In genomic region chr4:109574931-109575804, GRCh38 we compare ENCODE assay signal across 10 cellular contexts. TPM values are rescaled to one million over a fixed set of nuclear protein-coding genes. Genes with fewer than 3 reads are reported as not detected.
A peak's percentile ranks its signal among the peaks of the same experiment; 100 is the strongest.
DNase-seq lines count a peak whose midpoint lies in the region; ATAC-seq and FAIRE-seq lines count a peak whose summit lies in the region.
"Had no signal": no experiment of that assay in that cellular context is flagged by ENCODE, and none has a peak within 500 bp of the region (broad histone marks: within the 10 kb centered on the region; RNA-seq: fewer than 3 reads in every experiment).

No MANE protein-coding gene starts in this region.

- H3K4me3 Mint-ChIP-seq in activated naive CD4-positive, alpha-beta T cell treated with anti-CD3 and anti-CD28 coated beads, Interleukin-2, amount 10 ng/mL, durations not matched to agents 7 days and 5 days = no peak overlapping the region
- H3K4me3 Mint-ChIP-seq in activated T-helper 17 cell treated with anti-CD3 and anti-CD28 coated beads, Interleukin-2, amount 50 U/mL, for 72 hours = peak overlapping the region; percentile 64
- peak overlapping the region; percentile 24 for H3K4me3 Mint-ChIP-seq in stimulated activated naive CD8-positive, alpha-beta T cell treated with anti-CD3 and anti-CD28 coated beads, Interleukin-15, Interleukin-2, amounts not matched to agents 100 ng/mL and 50 ng/mL, for 24 hours

- peaks cover 10 to 43% of the 10 kb centered on the region in 2 donors for H3K36me3 Mint-ChIP-seq in activated naive CD4-positive, alpha-beta T cell treated with anti-CD3 and anti-CD28 coated beads, Interleukin-2, amount 50 U/mL, for 72 hours
- peaks cover 43% of the 10 kb centered on the region for H3K36me3 Mint-ChIP-seq in activated naive CD4-positive, alpha-beta T cell treated with anti-CD3 and anti-CD28 coated beads, Interleukin-2, amount 10 ng/mL, durations not matched to agents 7 days and 5 days
- peaks cover 14% of the 10 kb centered on the region for H3K36me3 Mint-ChIP-seq in activated T-helper 17 cell treated with anti-CD3 and anti-CD28 coated beads, Interleukin-2, amount 50 U/mL, for 72 hours (ENCODE audit: low read depth)
- peaks cover 46% of the 10 kb centered on the region for H3K36me3 Mint-ChIP-seq in stimulated activated naive CD8-positive, alpha-beta T cell treated with anti-CD3 and anti-CD28 coated beads, Interleukin-15, Interleukin-2, amounts not matched to agents 100 ng/mL and 50 ng/mL, for 24 hours (ENCODE audit: low read depth)

- H3K9me3 Mint-ChIP-seq in activated naive CD4-positive, alpha-beta T cell treated with anti-CD3 and anti-CD28 coated beads, Interleukin-2, amount 50 U/mL, for 72 hours = peaks cover 0 to 5% of the 10 kb centered on the region in 2 donors
- peaks cover 6% of the 10 kb centered on the region for H3K9me3 Mint-ChIP-seq in activated naive CD4-positive, alpha-beta T cell treated with anti-CD3 and anti-CD28 coated beads, Interleukin-2, amount 10 ng/mL, durations not matched to agents 7 days and 5 days
- peaks cover 4% of the 10 kb centered on the region for H3K9me3 Mint-ChIP-seq in activated T-helper 17 cell treated with anti-CD3 and anti-CD28 coated beads, Interleukin-2, amount 50 U/mL, for 72 hours
- H3K9me3 Mint-ChIP-seq in stimulated activated naive CD8-positive, alpha-beta T cell treated with anti-CD3 and anti-CD28 coated beads, Interleukin-15, Interleukin-2, amounts not matched to agents 100 ng/mL and 50 ng/mL, for 24 hours = peaks cover 4% of the 10 kb centered on the region

- peak; percentile 54 to 63 for ATAC-seq in activated naive CD4-positive, alpha-beta T cell treated with anti-CD3 and anti-CD28 coated beads, Interleukin-2, amount 50 U/mL, for 72 hours
- ATAC-seq in activated T-helper 17 cell treated with anti-CD3 and anti-CD28 coated beads, Interleukin-2, amount 50 U/mL, for 72 hours (replicated peaks) = peak; percentile 71
- ATAC-seq in sciatic nerve = no peak

- H3K27me3 Mint-ChIP-seq in activated naive CD4-positive, alpha-beta T cell treated with anti-CD3 and anti-CD28 coated beads, Interleukin-2, amount 10 ng/mL, durations not matched to agents 7 days and 5 days = no peaks in the 10 kb centered on the region
- H3K27me3 Mint-ChIP-seq in activated T-helper 17 cell treated with anti-CD3 and anti-CD28 coated beads, Interleukin-2, amount 50 U/mL, for 72 hours = no peaks in the 10 kb centered on the region
- H3K27me3 Mint-ChIP-seq in stimulated activated naive CD8-positive, alpha-beta T cell treated with anti-CD3 and anti-CD28 coated beads, Interleukin-15, Interleukin-2, amounts not matched to agents 100 ng/mL and 50 ng/mL, for 24 hours = no peaks in the 10 kb centered on the region
- H3K27me3 Mint-ChIP-seq: naive B cell had no signal

- H3K4me1 Mint-ChIP-seq in activated naive CD4-positive, alpha-beta T cell treated with anti-CD3 and anti-CD28 coated beads, Interleukin-2, amount 10 ng/mL, durations not matched to agents 7 days and 5 days = peaks cover 44% of the 10 kb centered on the region
- peaks cover 46% of the 10 kb centered on the region for H3K4me1 Mint-ChIP-seq in activated T-helper 17 cell treated with anti-CD3 and anti-CD28 coated beads, Interleukin-2, amount 50 U/mL, for 72 hours
- peaks cover 70% of the 10 kb centered on the region for H3K4me1 Mint-ChIP-seq in stimulated activated naive CD8-positive, alpha-beta T cell treated with anti-CD3 and anti-CD28 coated beads, Interleukin-15, Interleukin-2, amounts not matched to agents 100 ng/mL and 50 ng/mL, for 24 hours (ENCODE audit: low read depth)

- intact Hi-C loops in sciatic nerve (cut with DNase I) = no loop called here

- peak overlapping the region; percentile 24 to 58 for H3K27ac Mint-ChIP-seq in activated naive CD4-positive, alpha-beta T cell treated with anti-CD3 and anti-CD28 coated beads, Interleukin-2, amount 50 U/mL, for 72 hours
- no peak overlapping the region for H3K27ac Mint-ChIP-seq in activated naive CD4-positive, alpha-beta T cell treated with anti-CD3 and anti-CD28 coated beads, Interleukin-2, amount 10 ng/mL, durations not matched to agents 7 days and 5 days
- peak overlapping the region; percentile 36 for H3K27ac Mint-ChIP-seq in activated T-helper 17 cell treated with anti-CD3 and anti-CD28 coated beads, Interleukin-2, amount 50 U/mL, for 72 hours
- H3K27ac Mint-ChIP-seq in stimulated activated naive CD8-positive, alpha-beta T cell treated with anti-CD3 and anti-CD28 coated beads, Interleukin-15, Interleukin-2, amounts not matched to agents 100 ng/mL and 50 ng/mL, for 24 hours = peak overlapping the region; percentile 29

- CTCF ChIA-PET in activated naive CD4-positive, alpha-beta T cell treated with anti-CD3 and anti-CD28 coated beads, Interleukin-2, amount 10 ng/mL, durations not matched to agents 7 days and 5 days (lab: Charles Lee) = interaction anchor here (1.8 to 1.9 kb wide), 2 partner anchors 9 to 143 kb away, joined by 5 to 14 read pairs; no protein-coding TSS in a partner anchor

- no peak for DNase-seq in activated naive CD4-positive, alpha-beta T cell treated with anti-CD3 and anti-CD28 coated beads, Interleukin-2, amount 50 U/mL, for 72 hours (ENCODE audit: low spot score in 2 of 2)
- DNase-seq in activated naive CD4-positive, alpha-beta T cell treated with anti-CD3 and anti-CD28 coated beads, Interleukin-2, amount 10 ng/mL, durations not matched to agents 7 days and 5 days = no peak
- DNase-seq in HTR-8/SVneo (ENCODE audit: insufficient read length, low spot score) (no peak), NOMO-1 (lab: John Stamatoyannopoulos, UW; ENCODE audit: unreplicated experiment in 2 of 2) (no peak), sciatic nerve (ENCODE audit: low spot score) (no peak)
- DNase-seq: brain microvascular endothelial cell, naive B cell, thyroid gland had no signal

- FAIRE-seq in HTR-8/SVneo (lab: Jason Lieb, UNC) = peak; percentile 31

RNA-seq across cellular contexts. Expression of gene MCUB, which starts 15.1 kb away (rescaled TPM):
- total RNA-seq in activated naive CD4-positive, alpha-beta T cell treated with anti-CD3 and anti-CD28 coated beads, Interleukin-2, amount 50 U/mL, for 72 hours = 10 to 100 TPM; 63.9 to 69.9 TPM
- total RNA-seq in activated T-helper 17 cell treated with anti-CD3 and anti-CD28 coated beads, Interleukin-2, amount 50 U/mL, for 72 hours = 10 to 100 TPM; 57.3 to 62.4 TPM
- 23.0 TPM for total RNA-seq in sciatic nerve
